12 cellular contexts compared by ENCODE assay signal in the genomic region with DNA sequence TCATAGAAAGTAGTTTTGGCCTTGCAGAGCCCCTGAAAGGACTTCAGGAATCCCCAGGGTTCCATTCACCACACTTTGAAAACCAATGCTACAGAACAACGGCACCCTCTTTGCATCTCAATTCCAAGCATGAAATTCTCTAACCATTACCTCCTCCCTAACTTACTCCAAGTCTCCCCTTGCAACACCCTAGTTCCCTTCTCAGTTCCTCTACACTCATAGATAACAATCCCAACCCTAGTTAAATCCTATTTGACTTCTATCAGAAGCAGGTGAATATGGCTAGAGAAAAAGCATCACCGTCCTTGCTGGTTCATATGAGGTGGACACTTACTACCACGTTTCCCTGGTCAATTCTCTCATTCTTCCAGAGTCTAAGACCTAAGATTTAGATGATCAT. TPM values are rescaled to one million over a fixed set of nuclear protein-coding genes. Genes with fewer than 3 reads are reported as not detected.
DNase-seq lines count a peak whose midpoint lies in the region; ATAC-seq and TF ChIP-seq lines count a peak whose summit lies in the region.
"Had no signal": no experiment of that assay in that cellular context is flagged by ENCODE, and none has a peak within 500 bp of the region (broad histone marks: within the 10 kb centered on the region; RNA-seq: fewer than 3 reads in every experiment).

No MANE protein-coding gene starts in this region.

- H2AFZ ChIP-seq in osteoblast (ENCODE audit: low read length), result no peak overlapping the region

- H3K27ac ChIP-seq in DOHH2 (ENCODE audit: low read depth, low read length) (no peak overlapping the region), osteoblast (ENCODE audit: low read depth, low read length) (peak overlapping the region; percentile 42)

- H3K9me2 ChIP-seq in DOHH2 (replicated peaks; ENCODE audit: control insufficient read depth, low read length), result no peaks in the 10 kb centered on the region

- H3K36me3 ChIP-seq in DOHH2 (ENCODE audit: control insufficient read depth, low read length), result peaks cover 54% of the 10 kb centered on the region
- H3K36me3 ChIP-seq in osteoblast (ENCODE audit: insufficient read depth, low read length), result peaks cover 14% of the 10 kb centered on the region

- H3K4me3 ChIP-seq in DOHH2 (ENCODE audit: low read length), result peak overlapping the region; percentile 89
- peak overlapping the region; percentile 71 for H3K4me3 ChIP-seq in epithelial cell of proximal tubule (ENCODE audit: low read depth, low read length)
- peak overlapping the region; percentile 97 for H3K4me3 ChIP-seq in osteoblast (ENCODE audit: insufficient read depth, low read length)

- peaks cover 31% of the 10 kb centered on the region for H3K4me1 Mint-ChIP-seq in activated CD4-positive, alpha-beta T cell treated with anti-CD3 and anti-CD28 coated beads, Interleukin-2, amount 10 ng/mL, durations not matched to agents 24 days and 14 days

- H3K27ac Mint-ChIP-seq in activated CD4-positive, alpha-beta T cell treated with anti-CD3 and anti-CD28 coated beads, Interleukin-2, amount 10 ng/mL, durations not matched to agents 24 days and 14 days, result no peak overlapping the region

- H3K4me2 ChIP-seq in DOHH2 (ENCODE audit: low read length), result peak overlapping the region; percentile 96
- peak overlapping the region; percentile 98 for H3K4me2 ChIP-seq in osteoblast (ENCODE audit: insufficient read depth, low read length)

- TF ChIP-seq CTCF in DOHH2 (IDR thresholded peaks at IDR 0.05; ENCODE audit: low read depth, low read length, poor library complexity, severe bottlenecking) (no peak), epithelial cell of proximal tubule (conservative IDR thresholded peaks at IDR 0.05; ENCODE audit: low read depth, low read length) (no peak), osteoblast (IDR thresholded peaks at IDR 0.05; ENCODE audit: extremely low read depth, low read depth, low read length) (no peak)

- H3K9me3 ChIP-seq in DOHH2 (ENCODE audit: control insufficient read depth, insufficient read depth, low read length) (peaks cover 7% of the 10 kb centered on the region; the same call in 1 of the 2 replicates), osteoblast (ENCODE audit: low read depth, low read length) (no peaks in the 10 kb centered on the region)

- H3F3A ChIP-seq in DOHH2 (ENCODE audit: control insufficient read depth, insufficient read depth), result no peaks in the 10 kb centered on the region; the same call in 1 of the 2 replicates

- no peaks in the 10 kb centered on the region for H3K27me3 Mint-ChIP-seq in activated CD4-positive, alpha-beta T cell treated with anti-CD3 and anti-CD28 coated beads, Interleukin-2, amount 10 ng/mL, durations not matched to agents 24 days and 14 days

- no peak for ATAC-seq in HG03159 (IDR thresholded peaks at IDR 0.05; ENCODE audit: unreplicated experiment)

- H3K79me2 ChIP-seq in DOHH2 (ENCODE audit: control insufficient read depth, low read length), result peaks cover 83% of the 10 kb centered on the region
- peaks cover 73% of the 10 kb centered on the region for H3K79me2 ChIP-seq in osteoblast (ENCODE audit: insufficient read depth, low read length)

- DNase-seq in MV-4-11 (lab: John Stamatoyannopoulos, UW), result peak; percentile 26
- DNase-seq in epithelial cell of proximal tubule (ENCODE audit: low read depth), result no peak
- no peak for DNase-seq in osteoblast (ENCODE audit: insufficient read length, low spot score, missing footprints)
- no peak for DNase-seq in activated CD8-positive, alpha-beta memory T cell treated with anti-CD3 and anti-CD28 coated beads for 24 hours
- no peak for DNase-seq in occipital lobe (lab: John Stamatoyannopoulos, UW)
- no peak for DNase-seq in activated CD4-positive, alpha-beta T cell treated with anti-CD3 and anti-CD28 coated beads, Interleukin-2, amount 10 ng/mL, durations not matched to agents 24 days and 14 days
- DNase-seq: activated CD4-positive, alpha-beta T cell treated with anti-CD3 and anti-CD28 coated beads for 4 hours; NK-92 treated with Interleukin-12 subunit alpha and Interleukin-12 subunit beta, amount 100 ng/mL, for 24 hours had no signal

- no peak overlapping the region for H3K4me3 Mint-ChIP-seq in activated CD4-positive, alpha-beta T cell treated with anti-CD3 and anti-CD28 coated beads, Interleukin-2, amount 10 ng/mL, durations not matched to agents 24 days and 14 days

- H4K20me1 ChIP-seq in DOHH2 (ENCODE audit: control insufficient read depth, insufficient read depth, low read depth, low read length) (0 out of 2 replicates have a peak, but pooled peaks cover 3% of the 10 kb centered on the region), osteoblast (ENCODE audit: insufficient read depth, low read length) (peaks cover 13% of the 10 kb centered on the region)

- H3K27me3 ChIP-seq in DOHH2 (ENCODE audit: control insufficient read depth, low read length) (no peaks in the 10 kb centered on the region), osteoblast (ENCODE audit: insufficient read depth, low read length) (no peaks in the 10 kb centered on the region)

- peaks cover 41% of the 10 kb centered on the region for H3K4me1 ChIP-seq in DOHH2 (ENCODE audit: control insufficient read depth, low read length)
- H3K4me1 ChIP-seq in osteoblast (ENCODE audit: insufficient read depth, low read length), result peaks cover 36% of the 10 kb centered on the region

- H3K36me3 Mint-ChIP-seq in activated CD4-positive, alpha-beta T cell treated with anti-CD3 and anti-CD28 coated beads, Interleukin-2, amount 10 ng/mL, durations not matched to agents 24 days and 14 days (ENCODE audit: low read depth), result peaks cover 26% of the 10 kb centered on the region

- intact Hi-C loops in activated CD4-positive, alpha-beta T cell treated with anti-CD3 and anti-CD28 coated beads, Interleukin-2, amount 10 ng/mL, durations not matched to agents 24 days and 14 days (cut with micrococcal nuclease), result loop anchor here (5.0 to 10.0 kb wide), 3 partner anchors 140 to 1565 kb away; a partner anchor contains a TSS

- no peaks in the 10 kb centered on the region for H3K9me3 Mint-ChIP-seq in activated CD4-positive, alpha-beta T cell treated with anti-CD3 and anti-CD28 coated beads, Interleukin-2, amount 10 ng/mL, durations not matched to agents 24 days and 14 days

RNA-seq across cellular contexts. Expression of a gene that starts 2.4 kb away (rescaled TPM):
- total RNA-seq in epithelial cell of proximal tubule (11.2 and 37.3 TPM in 2 replicates), osteoblast (20.0 and 27.9 TPM in 2 replicates), occipital lobe (51.6 TPM)
- total RNA-seq in activated CD4-positive, alpha-beta T cell treated with anti-CD3 and anti-CD28 coated beads, Interleukin-2, amount 10 ng/mL, durations not matched to agents 24 days and 14 days, result 22.4 and 29.4 TPM in 2 replicates

RNA-seq across cellular contexts. Expression of a gene that starts 2.4 kb away (rescaled TPM):
- total RNA-seq in epithelial cell of proximal tubule, result 7.0 and 8.4 TPM in 2 replicates
- 17.0 and 20.9 TPM in 2 replicates for total RNA-seq in osteoblast
- 18.6 TPM for total RNA-seq in occipital lobe
- total RNA-seq in activated CD4-positive, alpha-beta T cell treated with anti-CD3 and anti-CD28 coated beads, Interleukin-2, amount 10 ng/mL, durations not matched to agents 24 days and 14 days, result 16.3 and 22.7 TPM in 2 replicates

RNA-seq across cellular contexts. Expression of a gene that starts 44.0 kb away (rescaled TPM):
- total RNA-seq in epithelial cell of proximal tubule, result 0.87 TPM in 1 of 2 replicates, not detected in the other
- not detected in 2 replicates for total RNA-seq in osteoblast
- not detected for total RNA-seq in occipital lobe
- 0.43 and 0.47 TPM in 2 replicates for total RNA-seq in activated CD4-positive, alpha-beta T cell treated with anti-CD3 and anti-CD28 coated beads, Interleukin-2, amount 10 ng/mL, durations not matched to agents 24 days and 14 days
- total RNA-seq: frontal cortex, omental fat pad had no signal
